ENCODE assay signal across 11 cellular contexts in the genomic region with DNA sequence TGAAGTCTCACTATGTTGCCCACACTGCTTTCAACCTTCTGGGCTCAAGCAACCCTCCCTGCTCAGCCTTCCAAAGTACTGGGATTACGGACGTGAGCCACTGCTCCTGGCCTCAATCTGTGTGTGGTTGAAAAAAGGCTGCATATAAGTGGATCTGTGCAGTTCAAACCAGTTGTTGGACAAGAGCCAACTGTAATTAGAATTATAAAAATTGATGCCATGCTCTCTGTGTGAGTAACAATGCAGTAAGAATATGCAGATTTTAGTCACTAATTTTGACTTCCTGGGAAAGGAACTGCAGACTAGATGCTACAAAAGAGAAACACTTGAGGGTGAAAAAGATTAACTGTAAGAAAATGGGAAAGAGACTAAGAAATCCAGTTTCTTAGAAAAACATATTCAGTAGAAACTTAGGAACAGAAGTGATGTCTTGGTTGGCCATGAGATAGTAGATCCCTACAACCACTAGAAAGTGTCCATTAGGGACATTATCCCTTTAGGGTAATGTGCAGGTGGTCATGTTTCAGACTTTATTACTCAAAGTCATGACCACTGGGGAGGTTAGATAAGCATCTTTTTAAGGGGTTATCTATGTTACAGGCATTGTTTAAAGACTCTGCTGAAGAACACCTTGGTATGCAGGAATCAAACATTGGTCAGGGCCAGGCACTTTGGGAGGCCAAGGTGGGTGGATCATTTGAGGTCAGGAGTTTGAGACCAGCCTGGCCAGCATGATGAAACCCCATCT. TPM values are rescaled to one million over a fixed set of nuclear protein-coding genes. Genes with fewer than 3 reads are reported as not detected.
DNase-seq lines count a peak whose midpoint lies in the region; ATAC-seq and TF ChIP-seq lines count a peak whose summit lies in the region.
"Had no signal": no experiment of that assay in that cellular context is flagged by ENCODE, and none has a peak within 500 bp of the region (broad histone marks: within the 10 kb centered on the region; RNA-seq: fewer than 3 reads in every experiment).

No MANE protein-coding gene starts in this region.

- no TSS peak for BruUV-seq in PC-9 (replicated peaks; lab: Mats Ljungman, UMichigan)

- peaks cover 6% of the 10 kb centered on the region; the same call in 1 of the 2 replicates for H4K20me1 ChIP-seq in PC-9 (ENCODE audit: insufficient read depth)

- no peaks in the 10 kb centered on the region for H3K27me3 ChIP-seq in PC-9 (ENCODE audit: insufficient read depth, low read depth)
- H3K27me3 ChIP-seq in esophagus squamous epithelium = no peaks in the 10 kb centered on the region
- H3K27me3 ChIP-seq: gastroesophageal sphincter had no signal

- peaks cover 84% of the 10 kb centered on the region for H3F3A ChIP-seq in PC-9 (ENCODE audit: insufficient read depth, low read depth)

- intact Hi-C loops in PC-9 (cut with micrococcal nuclease; ENCODE audit: unreplicated experiment) (no loop called here), esophagus squamous epithelium (cut with DNase I) (no loop called here)

- WGBS in esophagus squamous epithelium, 2 donors = 44 to 65% methylated on average over 2 of the region's 2 CpGs

- DNase-seq in AG10803 (ENCODE audit: low read depth) (peak; percentile 35), EH (ENCODE audit: low read depth) (peak; percentile 61), PC-9 (peak; percentile 31 to 52), esophagus squamous epithelium (lab: John Stamatoyannopoulos, UW) (no peak), A172 (ENCODE audit: low spot score) (no peak)
- no peak for DNase-seq in stimulated activated naive CD4-positive, alpha-beta T cell (lab: John Stamatoyannopoulos, UW)
- DNase-seq: NCI-H1092 treated with DMSO at 0.1 percent for 48 hours; stimulated activated CD4-positive, alpha-beta T cell treated with anti-CD3 and anti-CD28 coated beads, Interleukin-12 subunit alpha, Interleukin-12 subunit beta, amount 100 ng/mL, for 4 hours; WERI-Rb-1 had no signal

- H3K36me3 ChIP-seq in PC-9 (ENCODE audit: low read depth) (peaks cover 32% of the 10 kb centered on the region), esophagus squamous epithelium (peaks cover 0 to 18% (median 2%) of the 10 kb centered on the region in 3 donors)

- no peaks in the 10 kb centered on the region for H3K9me2 ChIP-seq in PC-9 (ENCODE audit: insufficient read depth)

- no peak for TF ChIP-seq CTCF in AG10803 (conservative IDR thresholded peaks at IDR 0.05; ENCODE audit: low read length)
- TF ChIP-seq CTCF in PC-9 (conservative IDR thresholded peaks at IDR 0.05) = no peak
- TF ChIP-seq CTCF in esophagus squamous epithelium (IDR thresholded peaks at IDR 0.05) = no peak

- H3K27ac ChIP-seq in PC-9 = peak overlapping the region; percentile 76
- peak overlapping the region in 3 of 4 donors; percentile 12 to 72 (median 64) for H3K27ac ChIP-seq in esophagus squamous epithelium
- H3K27ac ChIP-seq: gastroesophageal sphincter, WERI-Rb-1 had no signal

- TF ChIP-seq POLR2A in esophagus squamous epithelium (IDR thresholded peaks at IDR 0.05) = no peak

- POLR2A ChIA-PET in PC-9 (lab: Charles Lee; ENCODE audit: unreplicated experiment) = no interaction called here

- CTCF ChIA-PET in PC-9 (lab: Charles Lee) = interaction anchor here (0.6 kb wide), 1 partner anchor 33 kb away, joined by 15 read pairs; no protein-coding TSS in a partner anchor

- H3K9me3 ChIP-seq in PC-9 (ENCODE audit: insufficient read depth, low read depth) = no peaks in the 10 kb centered on the region
- H3K9me3 ChIP-seq in esophagus squamous epithelium = no peaks in the 10 kb centered on the region
- H3K9me3 ChIP-seq: gastroesophageal sphincter had no signal

- 0 out of 2 replicates have a peak overlapping the region, but pooled peaks have one; percentile 11 for H3K4me2 ChIP-seq in PC-9

- peaks cover 67% of the 10 kb centered on the region for H3K4me1 ChIP-seq in PC-9 (replicated peaks; ENCODE audit: insufficient read depth)
- peaks cover 7 to 66% (median 35%) of the 10 kb centered on the region in 3 donors for H3K4me1 ChIP-seq in esophagus squamous epithelium

- H3K4me3 ChIP-seq in AG10803 (ENCODE audit: low read length) (no peak overlapping the region), PC-9 (no peak overlapping the region), esophagus squamous epithelium (no peak overlapping the region)
- H3K4me3 ChIP-seq: gastroesophageal sphincter had no signal

- no peak overlapping the region for H2AFZ ChIP-seq in PC-9

- ATAC-seq in HG02870 (IDR thresholded peaks at IDR 0.05; ENCODE audit: unreplicated experiment) = no peak
- ATAC-seq: gastroesophageal sphincter had no signal

- H3K79me2 ChIP-seq in PC-9 (ENCODE audit: low read depth) = peaks cover 93% of the 10 kb centered on the region

RNA-seq across cellular contexts. Expression of a gene that starts 26.3 kb away (rescaled TPM):
- total RNA-seq in PC-9 (2021) (91.6 and 144 TPM in 2 replicates), esophagus squamous epithelium (10 to 100 TPM; 45.9 to 67.9 (median 54.5) TPM)
- total RNA-seq in A172 (2014; rRNA removed; shearing (Covaris generic)) = 40.9 and 63.8 TPM in 2 replicates

Comparison
In these comparisons a context has a peak if more than half of its experiments do, and no peak if none do; other contexts are left out.
1. DNase-seq: peak in AG10803 (single experiment), EH (single experiment) and PC-9 (2 of 2); none in esophagus squamous epithelium (single experiment), A172 (single experiment) and stimulated activated naive CD4-positive, alpha-beta T cell (0 of 6).